8 cellular contexts compared by ENCODE assay signal in the genomic region with DNA sequence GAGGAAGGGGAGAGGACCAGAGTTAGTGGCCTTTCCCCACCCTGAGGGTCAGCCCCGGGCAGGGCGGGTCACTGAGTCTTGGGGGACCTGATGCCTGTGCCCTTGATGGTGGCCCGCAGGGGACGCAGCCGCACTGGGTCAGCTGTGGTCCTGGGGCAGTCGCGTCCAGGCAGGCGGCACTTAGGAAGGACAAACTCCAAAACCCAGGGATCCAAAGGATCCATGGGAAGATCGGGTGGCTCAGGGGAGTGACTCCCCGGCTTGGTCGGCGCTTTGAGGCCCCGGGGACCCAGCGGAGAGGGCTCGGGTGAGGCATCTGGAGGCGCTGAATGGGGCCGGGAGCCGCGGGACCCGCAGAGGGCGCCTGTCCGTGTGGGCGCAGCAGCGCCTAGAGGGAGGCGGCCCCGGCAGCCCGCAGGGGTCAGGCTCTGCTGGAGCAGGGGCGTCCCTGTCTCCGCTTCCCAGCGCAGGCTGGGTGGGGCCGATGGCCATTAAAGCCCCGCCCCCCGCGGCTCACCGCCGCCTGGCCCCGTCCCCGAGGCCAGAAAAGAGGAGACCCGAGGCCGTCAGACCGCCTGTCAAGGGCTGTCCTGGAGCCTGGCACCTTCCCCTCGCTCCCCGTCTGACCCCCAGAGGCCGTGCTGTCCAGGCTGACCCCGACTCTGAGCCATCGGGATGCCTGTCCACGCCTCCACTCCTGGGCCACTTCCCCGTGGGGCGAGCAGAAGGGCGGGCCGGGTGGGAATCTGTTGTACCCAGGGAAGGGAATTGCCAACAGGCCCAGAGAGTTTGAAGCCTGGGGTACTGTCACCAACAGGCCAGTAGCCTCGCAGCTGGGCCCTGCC. TPM values are rescaled to one million over a fixed set of nuclear protein-coding genes. Genes with fewer than 3 reads are reported as not detected.
DNase-seq lines count a peak whose midpoint lies in the region; ATAC-seq and TF ChIP-seq lines count a peak whose summit lies in the region.

No MANE protein-coding gene starts in this region.

- H3K36me3 ChIP-seq in mammary epithelial cell (ENCODE audit: insufficient read depth, low read length) (no peaks in the 10 kb centered on the region), iPS-15b (ENCODE audit: control insufficient read depth, insufficient read depth, low read length) (no peaks in the 10 kb centered on the region), skeletal muscle tissue (ENCODE audit: control insufficient read depth in 3 of 3, insufficient read depth in 3 of 3, low read length in 3 of 3) (no peaks in the 10 kb centered on the region)

- no peaks in the 10 kb centered on the region for H3K79me2 ChIP-seq in mammary epithelial cell (ENCODE audit: insufficient read depth, low read length)

- in situ Hi-C loops in mammary epithelial cell (cut with MboI; ENCODE audit: low sequenced_read_pairs in 2 of 2): no loop called here

- no peaks in the 10 kb centered on the region for H3K27me3 Mint-ChIP-seq in MCF 10A (ENCODE audit: insufficient read depth, unreplicated experiment)
- H3K27me3 Mint-ChIP-seq in activated naive CD8-positive, alpha-beta T cell treated with anti-CD3 and anti-CD28 coated beads, Interleukin-2, amount 50 U/mL, for 24 hours: peaks cover 6% of the 10 kb centered on the region

- no peak overlapping the region for H2AFZ ChIP-seq in mammary epithelial cell (ENCODE audit: low read depth, low read length)

- no peak for TF ChIP-seq CTCF in MCF 10A (IDR thresholded peaks at IDR 0.05; ENCODE audit: unreplicated experiment)
- no peak for TF ChIP-seq CTCF in mammary epithelial cell (conservative IDR thresholded peaks at IDR 0.05 in 1 of 2, IDR thresholded peaks at IDR 0.05 in 1 of 2; ENCODE audit: extremely low read depth in 1 of 2, insufficient read depth in 1 of 2, low read depth in 1 of 2, low read length in 2 of 2)

- H3K36me3 Mint-ChIP-seq in MCF 10A (ENCODE audit: insufficient read depth, unreplicated experiment): no peaks in the 10 kb centered on the region
- no peaks in the 10 kb centered on the region for H3K36me3 Mint-ChIP-seq in activated naive CD8-positive, alpha-beta T cell treated with anti-CD3 and anti-CD28 coated beads, Interleukin-2, amount 50 U/mL, for 24 hours (ENCODE audit: low read depth)

- peaks cover 23% of the 10 kb centered on the region for H3K4me1 ChIP-seq in mammary epithelial cell (ENCODE audit: insufficient read depth, low read length)
- no peaks in the 10 kb centered on the region for H3K4me1 ChIP-seq in iPS-15b (ENCODE audit: control insufficient read depth, insufficient read depth, low read length)
- peaks cover 3 to 6% (median 3%) of the 10 kb centered on the region in 3 donors for H3K4me1 ChIP-seq in skeletal muscle tissue (ENCODE audit: control insufficient read depth in 3 of 3, insufficient read depth in 3 of 3, low read length in 3 of 3)

- H3K27ac ChIP-seq in mammary epithelial cell (ENCODE audit: insufficient read depth, low read depth, low read length) (no peak overlapping the region), skeletal muscle tissue (ENCODE audit: low read depth, low read length) (no peak overlapping the region)

- peak overlapping the region; percentile 59 for H3K27ac Mint-ChIP-seq in MCF 10A (ENCODE audit: low read depth, unreplicated experiment)
- no peak overlapping the region for H3K27ac Mint-ChIP-seq in activated naive CD8-positive, alpha-beta T cell treated with anti-CD3 and anti-CD28 coated beads, Interleukin-2, amount 50 U/mL, for 24 hours

- H4K20me1 ChIP-seq in mammary epithelial cell (ENCODE audit: insufficient read depth, low read length): no peaks in the 10 kb centered on the region

- no peak for DNase-seq in MCF 10A (ENCODE audit: unreplicated experiment)
- DNase-seq in mammary epithelial cell: no peak
- DNase-seq in activated naive CD8-positive, alpha-beta T cell treated with anti-CD3 and anti-CD28 coated beads, Interleukin-2, amount 50 U/mL, for 24 hours: peak; percentile 48
- no peak for DNase-seq in cerebellar cortex (ENCODE audit: low spot score)
- no peak for DNase-seq in NOMO-1 treated with DMSO at 0.1 percent for 48 hours (lab: John Stamatoyannopoulos, UW; ENCODE audit: unreplicated experiment)
- DNase-seq in NCI-H2081 (lab: John Stamatoyannopoulos, UW): no peak

- no peak overlapping the region for H3K4me3 ChIP-seq in mammary epithelial cell (replicated peaks in 1 of 3; ENCODE audit: insufficient read depth in 1 of 3, low read depth in 2 of 3, low read length in 3 of 3)
- peak overlapping the region; percentile 48 for H3K4me3 ChIP-seq in iPS-15b (ENCODE audit: low read depth, low read length)
- peak overlapping the region; percentile 51 to 66 (median 58) for H3K4me3 ChIP-seq in skeletal muscle tissue (ENCODE audit: low read length in 3 of 3)

- H3K4me2 ChIP-seq in mammary epithelial cell (ENCODE audit: insufficient read depth, low read depth, low read length): no peak overlapping the region

- H3K9me3 ChIP-seq in mammary epithelial cell (replicated peaks; ENCODE audit: insufficient read depth, low read length) (no peaks in the 10 kb centered on the region), iPS-15b (ENCODE audit: control insufficient read depth, insufficient read depth, low read length) (no peaks in the 10 kb centered on the region), skeletal muscle tissue (ENCODE audit: control insufficient read depth in 3 of 3, low read length in 3 of 3) (no peaks in the 10 kb centered on the region)

- peaks cover 16% of the 10 kb centered on the region for H3K4me1 Mint-ChIP-seq in MCF 10A (ENCODE audit: insufficient read depth, unreplicated experiment)
- H3K4me1 Mint-ChIP-seq in activated naive CD8-positive, alpha-beta T cell treated with anti-CD3 and anti-CD28 coated beads, Interleukin-2, amount 50 U/mL, for 24 hours: no peaks in the 10 kb centered on the region

- 98% methylated on average over 10 of the region's 52 CpGs for WGBS in mammary epithelial cell (ENCODE audit: low coverage, missing lambda C conversion rate)

- peak; percentile 82 for ATAC-seq in activated naive CD8-positive, alpha-beta T cell treated with anti-CD3 and anti-CD28 coated beads, Interleukin-2, amount 50 U/mL, for 24 hours

- dilution Hi-C loops in mammary epithelial cell (cut with HindIII; ENCODE audit: low sequenced_read_pairs): loop anchor here (5.0 kb wide), 1 partner anchor 105 kb away; no protein-coding TSS in a partner anchor

- H3K4me3 Mint-ChIP-seq in MCF 10A (ENCODE audit: unreplicated experiment): no peak overlapping the region
- no peak overlapping the region for H3K4me3 Mint-ChIP-seq in activated naive CD8-positive, alpha-beta T cell treated with anti-CD3 and anti-CD28 coated beads, Interleukin-2, amount 50 U/mL, for 24 hours

- no peaks in the 10 kb centered on the region for H3K27me3 ChIP-seq in mammary epithelial cell (ENCODE audit: insufficient read depth, low read length)
- no peaks in the 10 kb centered on the region for H3K27me3 ChIP-seq in iPS-15b (ENCODE audit: control insufficient read depth, insufficient read depth, low read length)
- H3K27me3 ChIP-seq in skeletal muscle tissue (ENCODE audit: control insufficient read depth in 3 of 3, insufficient read depth in 3 of 3, low read length in 3 of 3): no peaks in the 10 kb centered on the region

- POLR2A ChIA-PET in MCF 10A (lab: Yijun Ruan, JAX): interaction anchor here (0.5 to 4.1 kb wide), 3 partner anchors 10 to 50 kb away, joined by 3 to 17 read pairs (median 13); no protein-coding TSS in a partner anchor

- CTCF ChIA-PET in MCF 10A (lab: Yijun Ruan, JAX) (interaction anchor here (0.9 kb wide), 1 partner anchor 55 kb away, joined by 3 read pairs; no protein-coding TSS in a partner anchor), mammary epithelial cell (lab: Charles Lee; ENCODE audit: low non-redundant PET) (no interaction called here)

- intact Hi-C loops in MCF 10A (cut with micrococcal nuclease): no loop called here
- intact Hi-C loops in mammary epithelial cell (cut with micrococcal nuclease): no loop called here

- BruUV-seq in MCF 10A (replicated peaks; lab: Mats Ljungman, UMichigan): no TSS peak
- no TSS peak for BruUV-seq in mammary epithelial cell (replicated peaks; lab: Mats Ljungman, UMichigan)

- no peaks in the 10 kb centered on the region for H3K9me3 Mint-ChIP-seq in MCF 10A (ENCODE audit: unreplicated experiment)
- no peaks in the 10 kb centered on the region for H3K9me3 Mint-ChIP-seq in activated naive CD8-positive, alpha-beta T cell treated with anti-CD3 and anti-CD28 coated beads, Interleukin-2, amount 50 U/mL, for 24 hours

- H3K9ac ChIP-seq in mammary epithelial cell (ENCODE audit: insufficient read depth, low read length) (no peak overlapping the region), iPS-15b (ENCODE audit: low read depth, low read length) (no peak overlapping the region), skeletal muscle tissue (ENCODE audit: low read depth in 1 of 3, low read length in 3 of 3) (peak overlapping the region; percentile 33 to 76 (median 59))

RNA-seq across cellular contexts. Expression of a gene that starts 17.4 kb away (rescaled TPM):
- total RNA-seq in MCF 10A (2022) (not detected in 2 replicates), mammary epithelial cell (under 1 TPM in 1 of 2 donors, not detected in 1; 0.17 TPM), skeletal muscle tissue (9.4 TPM)
- polyA plus RNA-seq in mammary epithelial cell: 0.06 TPM
- not detected for polyA minus RNA-seq in mammary epithelial cell

RNA-seq across cellular contexts. Expression of a gene that starts 18.8 kb away (rescaled TPM):
- total RNA-seq in MCF 10A (2022) (40.3 and 40.7 TPM in 2 replicates), mammary epithelial cell (10 to 100 TPM; 35.0 to 40.8 TPM), skeletal muscle tissue (14.6 TPM)
- 57.7 TPM for polyA plus RNA-seq in mammary epithelial cell
- 27.1 TPM for polyA minus RNA-seq in mammary epithelial cell

RNA-seq across cellular contexts. Expression of a gene that starts 27.8 kb away (rescaled TPM):
- total RNA-seq in MCF 10A (2022): 49.7 and 55.4 TPM in 2 replicates
- total RNA-seq in mammary epithelial cell: 10 to 100 TPM; 32.3 to 34.7 TPM
- 63.6 TPM for polyA plus RNA-seq in mammary epithelial cell
- polyA minus RNA-seq in mammary epithelial cell: 73.5 TPM
- total RNA-seq in skeletal muscle tissue: 35.0 TPM

RNA-seq across cellular contexts. Expression of a gene that starts 40.0 kb away (rescaled TPM):
- total RNA-seq in MCF 10A (2022): 5.0 and 5.5 TPM in 2 replicates
- total RNA-seq in mammary epithelial cell: 10 to 100 TPM; 10.6 to 13.3 TPM
- polyA plus RNA-seq in mammary epithelial cell: 10.2 TPM
- polyA minus RNA-seq in mammary epithelial cell: 18.0 TPM
- not detected for total RNA-seq in skeletal muscle tissue

RNA-seq across cellular contexts. Expression of a gene that starts 52.6 kb away (rescaled TPM):
- total RNA-seq in MCF 10A (2022) (14.6 and 16.6 TPM in 2 replicates), mammary epithelial cell (10 to 100 TPM; 15.8 to 33.3 TPM), skeletal muscle tissue (13.6 TPM)
- 6.9 TPM for polyA plus RNA-seq in mammary epithelial cell
- polyA minus RNA-seq in mammary epithelial cell: 1.2 TPM

Comparison
In these comparisons a context has a peak if more than half of its experiments do, and no peak if none do; other contexts are left out.
1. H3K4me3 ChIP-seq: peak in iPS-15b (single experiment) and skeletal muscle tissue (3 of 3); none in mammary epithelial cell (0 of 3).
2. H3K9ac ChIP-seq: peak in skeletal muscle tissue (3 of 3); none in mammary epithelial cell (single experiment) and iPS-15b (single experiment).